31 cellular contexts compared by ENCODE assay signal in the genomic region with DNA sequence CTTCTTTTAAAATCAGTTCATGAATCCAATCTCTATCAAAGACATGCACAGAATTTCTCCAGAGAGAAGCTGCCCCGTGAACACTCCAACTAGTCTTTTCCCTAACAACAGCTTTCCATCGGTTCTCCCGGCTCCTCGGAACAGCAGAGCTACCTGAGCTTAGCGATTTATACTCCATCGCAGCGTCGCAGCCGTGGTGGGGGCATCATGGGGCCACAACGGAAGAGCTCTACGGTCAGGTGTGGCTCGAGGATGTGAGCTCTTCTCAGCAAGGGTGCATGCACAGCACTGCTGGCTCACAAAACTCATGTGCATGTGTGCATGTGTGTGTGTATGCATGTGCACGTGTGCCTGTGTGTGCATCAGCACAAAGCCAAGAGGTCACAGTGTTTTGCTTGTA.
"Had no signal": no experiment of that assay in that cellular context is flagged by ENCODE, and none has a peak within 500 bp of the region (broad histone marks: within the 10 kb centered on the region; RNA-seq: fewer than 3 reads in every experiment).

No MANE protein-coding gene starts in this region.

- H3K9me3 ChIP-seq: breast epithelium, colonic mucosa, esophagus squamous epithelium, left lung, pancreas, psoas muscle, sigmoid colon, testis, transverse colon had no signal

- H3K36me3 ChIP-seq: breast epithelium, colonic mucosa, pancreas, sigmoid colon, transverse colon had no signal

- H3K9ac ChIP-seq: SK-N-SH had no signal

- H3K4me1 ChIP-seq: colonic mucosa had no signal

- H3K9me2 ChIP-seq: SK-N-SH had no signal

- ATAC-seq: activated T-cell treated with anti-CD3 and anti-CD28 coated beads, Interleukin-2, amount 50 U/mL, for 72 hours; heart right ventricle; left lung; psoas muscle; stimulated activated naive CD8-positive, alpha-beta T cell treated with anti-CD3 and anti-CD28 coated beads, Interleukin-15, Interleukin-2, amounts not matched to agents 100 U/mL and 50 U/mL, for 24 hours had no signal

- H3K4me2 ChIP-seq: SK-N-SH had no signal

- H3K4me3 ChIP-seq: breast epithelium, colonic mucosa, esophagus squamous epithelium, heart right ventricle, left lung, lung, pancreas, psoas muscle, sigmoid colon, testis, transverse colon had no signal

- FAIRE-seq: endometrium, pancreas, small intestine, urothelium cell line had no signal

- H3K27me3 ChIP-seq: breast epithelium, colonic mucosa, esophagus squamous epithelium, heart right ventricle, left lung, pancreas, sigmoid colon, testis, transverse colon had no signal

- H3K9me3 Mint-ChIP-seq: central memory CD8-positive, alpha-beta T cell had no signal

- H3K27ac ChIP-seq: breast epithelium, colonic mucosa, epithelial cell of prostate, esophagus squamous epithelium, psoas muscle, sigmoid colon, testis, transverse colon had no signal

- H3K4me3 Mint-ChIP-seq: activated T-cell treated with anti-CD3 and anti-CD28 coated beads, Interleukin-2, amount 50 U/mL, for 72 hours; central memory CD8-positive, alpha-beta T cell had no signal

- H3K27me3 Mint-ChIP-seq: central memory CD8-positive, alpha-beta T cell had no signal

- DNase-seq: activated CD4-positive, alpha-beta T cell treated with anti-CD3 and anti-CD28 coated beads, Interleukin-2, amount 50 U/mL, for 1 hour; activated effector memory CD4-positive, alpha-beta T cell treated with Interleukin-2 at 50 U/mL for 16 hours; activated naive CD4-positive, alpha-beta T cell treated with Interleukin-2 at 50 U/mL for 16 hours; activated T-cell treated with anti-CD3 and anti-CD28 coated beads for 4 hours; activated T-cell treated with anti-CD3 and anti-CD28 coated beads, Interleukin-2, amount 50 U/mL, for 72 hours; amygdala; colonic mucosa; effector CD8-positive, alpha-beta T cell; esophagus squamous epithelium; foreskin melanocyte; heart right ventricle; kidney glomerular epithelial cell; nucleus accumbens; pancreas; sigmoid colon; small intestine; stimulated activated CD4-positive, alpha-beta T cell treated with anti-CD3 and anti-CD28 coated beads, Interleukin-1b, Interleukin-23, amount 100 ng/mL, for 48 hours; stimulated activated naive CD8-positive, alpha-beta T cell treated with anti-CD3 and anti-CD28 coated beads, Interleukin-15, Interleukin-2, amounts not matched to agents 100 U/mL and 50 U/mL, for 24 hours; SW 1271; T-helper 2 cell; testis; transverse colon had no signal
